19 cellular contexts compared by ENCODE assay signal in genomic region chr2:128289439-128289838, GRCh38. TPM values are rescaled to one million over a fixed set of nuclear protein-coding genes. Genes with fewer than 3 reads are reported as not detected.
DNase-seq lines count a peak whose midpoint lies in the region; ATAC-seq, FAIRE-seq and TF ChIP-seq lines count a peak whose summit lies in the region.
"Had no signal": no experiment of that assay in that cellular context is flagged by ENCODE, and none has a peak within 500 bp of the region (broad histone marks: within the 10 kb centered on the region; RNA-seq: fewer than 3 reads in every experiment).

No MANE protein-coding gene starts in this region.

- no peak overlapping the region for H3K4me2 ChIP-seq in HepG2 (ENCODE audit: low read depth, low read length)

- H3K4me1 ChIP-seq in A673 (ENCODE audit: insufficient read depth, low read length, poor library complexity, severe bottlenecking) (peaks cover 32% of the 10 kb centered on the region), HepG2 (ENCODE audit: insufficient read depth, low read length) (peaks cover 8% of the 10 kb centered on the region; the same call in 1 of the 2 replicates), suprapubic skin (peaks cover 48% of the 10 kb centered on the region)
- H3K4me1 ChIP-seq: uterus had no signal

- H3K27me3 ChIP-seq in A673 (replicated peaks; ENCODE audit: insufficient read depth, low read depth, low read length, poor library complexity) (no peaks in the 10 kb centered on the region), HepG2 (ENCODE audit: control insufficient read depth in 1 of 2, insufficient read depth in 2 of 2, low read length in 2 of 2) (no peaks in the 10 kb centered on the region), suprapubic skin (no peaks in the 10 kb centered on the region)
- H3K27me3 ChIP-seq: uterus had no signal

- H3K9me3 ChIP-seq in A673 (ENCODE audit: low read depth, low read length, poor library complexity, severe bottlenecking) (peaks cover 3% of the 10 kb centered on the region), HepG2 (ENCODE audit: low read length) (no peaks in the 10 kb centered on the region), suprapubic skin (no peaks in the 10 kb centered on the region)
- H3K9me3 ChIP-seq: uterus had no signal

- H4K20me1 ChIP-seq in HepG2 (ENCODE audit: insufficient read depth, low read length), result peaks cover 84% of the 10 kb centered on the region

- H3K27ac ChIP-seq in A673 (ENCODE audit: low read depth, low read length, poor library complexity, severe bottlenecking), result peak overlapping the region; percentile 68
- H3K27ac ChIP-seq in HepG2 (ENCODE audit: extremely low read length, insufficient read depth, low read length), result no peak overlapping the region
- no peak overlapping the region for H3K27ac ChIP-seq in suprapubic skin
- H3K27ac ChIP-seq: uterus had no signal

- POLR2A ChIA-PET in A673 (lab: Charles Lee; ENCODE audit: low non-redundant PET), result no interaction called here
- POLR2A ChIA-PET in HepG2 (lab: Yijun Ruan, JAX), result no interaction called here

- TF ChIP-seq POLR2A in HepG2 (IDR thresholded peaks at IDR 0.05; ENCODE audit: insufficient read depth in 1 of 2, low read depth in 2 of 2, low read length in 2 of 2) (no peak), suprapubic skin (IDR thresholded peaks at IDR 0.05) (no peak)

- in situ Hi-C loops in HepG2 (cut with HindIII; ENCODE audit: extremely low pct_ligation_motif_present, low pct_unique_long_range_greater_than_20kb), result no loop called here

- no TSS peak for BruUV-seq in A673 (replicated peaks; lab: Mats Ljungman, UMichigan)
- no TSS peak for BruUV-seq in HepG2 (replicated peaks; lab: Mats Ljungman, UMichigan)

- TF ChIP-seq CTCF in A673 (conservative IDR thresholded peaks at IDR 0.05; ENCODE audit: low read depth, low read length), result no peak
- TF ChIP-seq CTCF in HepG2 (CRISPR knock-in tag; IDR thresholded peaks at IDR 0.05), result no peak
- no peak for TF ChIP-seq CTCF in suprapubic skin (IDR thresholded peaks at IDR 0.05)

- TF ChIP-seq RAD21 in Ishikawa (IDR thresholded peaks at IDR 0.05; ENCODE audit: low read depth), result no peak
- no peak for TF ChIP-seq RAD21 in HepG2 (CRISPR knock-in tag; IDR thresholded peaks at IDR 0.05)

- DNase-seq in A673 (ENCODE audit: low spot score) (peak; percentile 95), dermis blood vessel endothelial cell (peak; percentile 54), HepG2 (ENCODE audit: low spot score) (no peak), suprapubic skin (ENCODE audit: low spot score in 2 of 2) (no peak), NCI-H1436 treated with DMSO at 0.1 percent for 48 hours (lab: John Stamatoyannopoulos, UW) (no peak), HT-29 (ENCODE audit: low spot score) (no peak)
- no peak for DNase-seq in activated CD8-positive, alpha-beta memory T cell treated with anti-CD3 and anti-CD28 coated beads for 24 hours
- DNase-seq: activated CD4-positive, alpha-beta T cell treated with anti-CD3 and anti-CD28 coated beads, Interleukin-2, amount 10 ng/mL, durations not matched to agents 7 days and 5 days; activated naive CD4-positive, alpha-beta T cell treated with anti-CD3 and anti-CD28 coated beads, Interleukin-2, amount 10 ng/mL, durations not matched to agents 7 days and 5 days; HFFc6; NCI-H774; stimulated activated CD4-positive, alpha-beta T cell treated with anti-CD3 and anti-CD28 coated beads, Interleukin-2, amount 100 ng/mL, for 24 hours; uterus had no signal

- FAIRE-seq in HepG2 (lab: Jason Lieb, UNC), result no peak
- FAIRE-seq: GM19239, HTR-8/SVneo, keratinocyte had no signal

- CTCF ChIA-PET in A673 (lab: Charles Lee), result interaction anchor here (0.6 kb wide), 1 partner anchor 443 kb away, joined by 4 read pairs; no protein-coding TSS in a partner anchor
- CTCF ChIA-PET in HepG2 (lab: Yijun Ruan, JAX; ENCODE audit: low intra/inter-chr PET ratio, low total read pairs), result no interaction called here

- ATAC-seq in HepG2, result no peak
- ATAC-seq: sciatic nerve, SK-N-SH treated with all-trans-retinoic acid at 6 μM for 48 hours had no signal

- H3K4me3 ChIP-seq in A673 (ENCODE audit: low read depth, low read length, poor library complexity, severe bottlenecking), result no peak overlapping the region
- H3K4me3 ChIP-seq in HepG2 (replicated peaks in 1 of 3; ENCODE audit: insufficient read depth in 1 of 3, low read depth in 2 of 3, low read length in 3 of 3), result no peak overlapping the region
- H3K4me3 ChIP-seq in suprapubic skin, result no peak overlapping the region
- H3K4me3 ChIP-seq: uterus had no signal

- no peak overlapping the region for H2AFZ ChIP-seq in HepG2 (ENCODE audit: low read length)

- peaks cover 95% of the 10 kb centered on the region for H3K79me2 ChIP-seq in HepG2 (ENCODE audit: insufficient read depth, low read length)

- H3K36me3 ChIP-seq in A673 (ENCODE audit: insufficient read depth, low read length, poor library complexity, severe bottlenecking) (no peaks in the 10 kb centered on the region), HepG2 (replicated peaks in 1 of 2; ENCODE audit: control insufficient read depth in 1 of 2, insufficient read depth in 2 of 2, low read length in 2 of 2) (peaks cover 29 to 66% of the 10 kb centered on the region in 2 experiments), suprapubic skin (peaks cover 20% of the 10 kb centered on the region)
- H3K36me3 ChIP-seq: uterus had no signal

- H3K9ac ChIP-seq in HepG2 (ENCODE audit: insufficient read depth, low read depth, low read length), result no peak overlapping the region

- intact Hi-C loops in A673 (cut with micrococcal nuclease; ENCODE audit: unreplicated experiment), result no loop called here
- intact Hi-C loops in HepG2 (cut with micrococcal nuclease; ENCODE audit: unreplicated experiment), result no loop called here

- TF ChIP-seq EP300 in Ishikawa (IDR thresholded peaks at IDR 0.05; ENCODE audit: borderline replicate concordance) (peak; percentile 38; the same call in 1 of the 2 replicates), HepG2 (IDR thresholded peaks at IDR 0.05; ENCODE audit: low read depth in 2 of 2, low read length in 2 of 2) (no peak), HepG2 (CRISPR knock-in tag; IDR thresholded peaks at IDR 0.05; ENCODE audit: borderline replicate concordance) (no peak), suprapubic skin (IDR thresholded peaks at IDR 0.05) (no peak)

- WGBS in HepG2 (ENCODE audit: low lambda C conversion rate), result 96% methylated on average over 10 of the region's 10 CpGs
- WGBS in suprapubic skin, result 49% methylated on average over 9 of the region's 10 CpGs

TF ChIP-seq in Ishikawa, 13 proteins besides CTCF, POLR2A, EP300 and RAD21 (continues in another document):
- TF ChIP-seq ZBTB7A (IDR thresholded peaks at IDR 0.05; ENCODE audit: low read depth), result no peak
- no peak for TF ChIP-seq EGR1 (IDR thresholded peaks at IDR 0.05)
- TF ChIP-seq TCF12 (IDR thresholded peaks at IDR 0.05; ENCODE audit: low read depth), result peak; percentile 71
- no peak for TF ChIP-seq YY1 (IDR thresholded peaks at IDR 0.05; ENCODE audit: low read depth)

TF ChIP-seq in HepG2, 621 proteins besides CTCF, POLR2A, EP300 and RAD21:
- TF ChIP-seq RBM22 (optimal IDR thresholded peaks at IDR 0.05; ENCODE audit: low read length), result peak; percentile 88
- TF ChIP-seq NR2F2 (IDR thresholded peaks at IDR 0.05; ENCODE audit: borderline replicate concordance, low read depth), result no peak
TF ChIP-seq in HepG2: peak in this region for 1.

RNA-seq across cellular contexts. Expression of gene HS6ST1, which starts 29.2 kb away (rescaled TPM):
- total RNA-seq in A673 (2021) (56.7 and 63.3 TPM in 2 replicates), dermis blood vessel endothelial cell (20.2 and 27.1 TPM in 2 replicates), HepG2 (2016; rRNA removed; fragmentation: Illumina TruSeq; extraction: Trizol) (68.4 and 84.6 TPM in 2 replicates), suprapubic skin (10 to 100 TPM; 55.7 to 75.0 (median 67.3) TPM)
- 8.0 TPM in 2 replicates for total RNA-seq in HepG2 (2016; cell fraction: cytosol; rRNA removed; fragmentation: Illumina TruSeq; extraction: Trizol; ENCODE audit: low read depth)
- 60.2 and 86.4 TPM in 2 replicates for total RNA-seq in HepG2 (2016; cell fraction: insoluble cytoplasmic fraction; rRNA removed; fragmentation: Illumina TruSeq; extraction: Trizol)
- total RNA-seq in HepG2 (2016; cell fraction: membrane; rRNA removed; fragmentation: Illumina TruSeq; extraction: Trizol), result 38.4 and 40.3 TPM in 2 replicates
- total RNA-seq in HepG2 (2016; cell fraction: nucleus; rRNA removed; fragmentation: Illumina TruSeq; extraction: Trizol), result 59.1 and 66.3 TPM in 2 replicates
- polyA plus RNA-seq in HepG2 (2011; rRNA removed), result 34.5 and 42.2 TPM in 2 replicates
- 35.2 and 53.7 TPM in 2 replicates for polyA plus RNA-seq in HepG2 (2011; cell fraction: cytosol; rRNA removed)
- 38.8 and 44.3 TPM in 2 replicates for polyA plus RNA-seq in HepG2 (2011; cell fraction: nucleus; rRNA removed)
- 50.2 and 79.5 TPM in 2 replicates for polyA plus RNA-seq in HepG2 (2012)
- polyA plus RNA-seq in HepG2 (2016; cell fraction: cytosol; fragmentation: Illumina TruSeq; extraction: Trizol; ENCODE audit: low read depth), result 5.2 and 5.6 TPM in 2 replicates
- polyA plus RNA-seq in HepG2 (2016; cell fraction: insoluble cytoplasmic fraction; fragmentation: Illumina TruSeq; extraction: Trizol; ENCODE audit: low read depth), result 70.3 and 83.1 TPM in 2 replicates
- 24.6 and 27.0 TPM in 2 replicates for polyA plus RNA-seq in HepG2 (2016; cell fraction: membrane; fragmentation: Illumina TruSeq; extraction: Trizol; ENCODE audit: low read depth)
- 106 and 113 TPM in 2 replicates for polyA plus RNA-seq in HepG2 (2016; cell fraction: nucleus; fragmentation: Illumina TruSeq; extraction: Trizol; ENCODE audit: insufficient read depth, low read depth)
- 7.6 and 148 TPM in 2 replicates for polyA minus RNA-seq in HepG2 (2011; rRNA and poly(A)+ RNA removed; ENCODE audit: low replicate concordance)
- polyA minus RNA-seq in HepG2 (2011; cell fraction: cytosol; rRNA and poly(A)+ RNA removed), result 47.4 and 52.3 TPM in 2 replicates
- 39.0 and 60.8 TPM in 2 replicates for polyA minus RNA-seq in HepG2 (2011; cell fraction: nucleus; rRNA and poly(A)+ RNA removed)
- 17.6 and 17.7 TPM in 2 replicates for total RNA-seq in HT-29 (2014; rRNA removed; shearing (Covaris generic))

Comparison
In these comparisons a context has a peak if more than half of its experiments do, and no peak if none do; other contexts are left out.
1. DNase-seq: peak in A673 (single experiment) and dermis blood vessel endothelial cell (single experiment); none in HepG2 (single experiment), activated CD8-positive, alpha-beta memory T cell treated with anti-CD3 and anti-CD28 coated beads for 24 hours (single experiment), suprapubic skin (0 of 2), NCI-H1436 treated with DMSO at 0.1 percent for 48 hours (single experiment) and HT-29 (single experiment).